ENCODE assay signal across 9 cellular contexts in genomic region chrX:38985375-38985774, GRCh38.
DNase-seq lines count a peak whose midpoint lies in the region; ATAC-seq and TF ChIP-seq lines count a peak whose summit lies in the region.
"Had no signal": no experiment of that assay in that cellular context is flagged by ENCODE, and none has a peak within 500 bp of the region (broad histone marks: within the 10 kb centered on the region; RNA-seq: fewer than 3 reads in every experiment).

No MANE protein-coding gene starts in this region.

- H2AFZ ChIP-seq in OCI-LY7 (ENCODE audit: low read length) = no peak overlapping the region

- no peaks in the 10 kb centered on the region for H3K36me3 Mint-ChIP-seq in CD4-positive, alpha-beta T cell (ENCODE audit: low read depth)
- H3K36me3 Mint-ChIP-seq in activated CD8-positive, alpha-beta memory T cell treated with anti-CD3 and anti-CD28 coated beads, Interleukin-2, amount 10 ng/mL, durations not matched to agents 7 days and 5 days = no peaks in the 10 kb centered on the region

- H3K4me1 ChIP-seq in OCI-LY7 (ENCODE audit: insufficient read depth, low read length, poor library complexity, severe bottlenecking) = peaks cover 4% of the 10 kb centered on the region

- intact Hi-C loops in CD4-positive, alpha-beta T cell (cut with DNase I, micrococcal nuclease) = loop anchor here (1.0 to 5.0 kb wide), 4 partner anchors 162 to 231 kb away; no protein-coding TSS in a partner anchor
- intact Hi-C loops in OCI-LY7 (cut with micrococcal nuclease; ENCODE audit: unreplicated experiment) = loop anchor here (1.0 to 5.0 kb wide), 4 partner anchors 162 to 233 kb away; no protein-coding TSS in a partner anchor

- H3K4me3 Mint-ChIP-seq in CD4-positive, alpha-beta T cell = no peak overlapping the region
- no peak overlapping the region for H3K4me3 Mint-ChIP-seq in activated CD8-positive, alpha-beta memory T cell treated with anti-CD3 and anti-CD28 coated beads, Interleukin-2, amount 10 ng/mL, durations not matched to agents 7 days and 5 days
- H3K4me3 Mint-ChIP-seq: nephron had no signal

- CTCF ChIA-PET in CD4-positive, alpha-beta T cell (lab: Charles Lee) = no interaction called here
- CTCF ChIA-PET in OCI-LY7 (lab: Charles Lee; ENCODE audit: unreplicated experiment) = no interaction called here
- CTCF ChIA-PET in activated CD8-positive, alpha-beta memory T cell treated with anti-CD3 and anti-CD28 coated beads, Interleukin-2, amount 10 ng/mL, durations not matched to agents 7 days and 5 days (lab: Charles Lee) = no interaction called here

- H3K27me3 ChIP-seq in CD4-positive, alpha-beta T cell (ENCODE audit: control insufficient read depth, insufficient read depth, low read length) = no peaks in the 10 kb centered on the region

- H3K4me3 ChIP-seq in OCI-LY7 (ENCODE audit: low read depth, low read length, poor library complexity, severe bottlenecking) = no peak overlapping the region

- no peak for ATAC-seq in CD4-positive, alpha-beta T cell (ENCODE audit: poor library complexity)
- ATAC-seq in GM18861 (IDR thresholded peaks at IDR 0.05; ENCODE audit: unreplicated experiment) (peak; percentile 53), GM19467 (IDR thresholded peaks at IDR 0.05; ENCODE audit: unreplicated experiment) (no peak), GM19397 (IDR thresholded peaks at IDR 0.05; ENCODE audit: unreplicated experiment) (no peak)
- ATAC-seq in activated CD8-positive, alpha-beta memory T cell treated with anti-CD3 and anti-CD28 coated beads, Interleukin-2, amount 10 ng/mL, durations not matched to agents 7 days and 5 days = no peak

- H3K27ac Mint-ChIP-seq in CD4-positive, alpha-beta T cell = no peak overlapping the region
- H3K27ac Mint-ChIP-seq in activated CD8-positive, alpha-beta memory T cell treated with anti-CD3 and anti-CD28 coated beads, Interleukin-2, amount 10 ng/mL, durations not matched to agents 7 days and 5 days = no peak overlapping the region
- H3K27ac Mint-ChIP-seq: nephron had no signal

- peaks cover 6% of the 10 kb centered on the region for H3K4me1 Mint-ChIP-seq in CD4-positive, alpha-beta T cell (ENCODE audit: low read depth)
- no peaks in the 10 kb centered on the region for H3K4me1 Mint-ChIP-seq in activated CD8-positive, alpha-beta memory T cell treated with anti-CD3 and anti-CD28 coated beads, Interleukin-2, amount 10 ng/mL, durations not matched to agents 7 days and 5 days
- H3K4me1 Mint-ChIP-seq: nephron had no signal

- no peak for DNase-seq in CD4-positive, alpha-beta T cell
- DNase-seq in OCI-LY7 (ENCODE audit: low spot score) = peak; percentile 75
- peak; percentile 33 for DNase-seq in germinal center (ENCODE audit: low spot score)
- no peak for DNase-seq in activated CD8-positive, alpha-beta memory T cell treated with anti-CD3 and anti-CD28 coated beads, Interleukin-2, amount 10 ng/mL, durations not matched to agents 7 days and 5 days
- no peak for DNase-seq in activated CD4-positive, CD25-positive, alpha-beta regulatory T cell (lab: John Stamatoyannopoulos, UW)

- BruUV-seq in OCI-LY7 (replicated peaks; lab: Mats Ljungman, UMichigan) = no TSS peak

- H4K20me1 ChIP-seq in OCI-LY7 (ENCODE audit: insufficient read depth, low read length) = no peaks in the 10 kb centered on the region

- H3K27me3 Mint-ChIP-seq in CD4-positive, alpha-beta T cell = no peaks in the 10 kb centered on the region
- no peaks in the 10 kb centered on the region for H3K27me3 Mint-ChIP-seq in activated CD8-positive, alpha-beta memory T cell treated with anti-CD3 and anti-CD28 coated beads, Interleukin-2, amount 10 ng/mL, durations not matched to agents 7 days and 5 days

- H3K9me3 Mint-ChIP-seq in CD4-positive, alpha-beta T cell = no peaks in the 10 kb centered on the region
- H3K9me3 Mint-ChIP-seq in activated CD8-positive, alpha-beta memory T cell treated with anti-CD3 and anti-CD28 coated beads, Interleukin-2, amount 10 ng/mL, durations not matched to agents 7 days and 5 days (ENCODE audit: low read depth) = no peaks in the 10 kb centered on the region
- H3K9me3 Mint-ChIP-seq: nephron had no signal

- POLR2A ChIA-PET in CD4-positive, alpha-beta T cell (lab: Charles Lee) = no interaction called here
- POLR2A ChIA-PET in OCI-LY7 (lab: Charles Lee) = no interaction called here

- no peaks in the 10 kb centered on the region for H3K9me3 ChIP-seq in CD4-positive, alpha-beta T cell (ENCODE audit: control insufficient read depth, low read length)
- H3K9me3 ChIP-seq in OCI-LY7 (ENCODE audit: low read length) = no peaks in the 10 kb centered on the region

- H3K4me2 ChIP-seq in OCI-LY7 (ENCODE audit: low read length) = no peak overlapping the region

- TF ChIP-seq CTCF in CD4-positive, alpha-beta T cell (IDR thresholded peaks at IDR 0.05) = peak; percentile 42
- peak; percentile 70 for TF ChIP-seq CTCF in OCI-LY7 (conservative IDR thresholded peaks at IDR 0.05; ENCODE audit: low read length)

- no peaks in the 10 kb centered on the region for H3K9me2 ChIP-seq in OCI-LY7 (ENCODE audit: insufficient read depth, low read length)

- no peaks in the 10 kb centered on the region; the same call in 1 of the 2 replicates for H3K36me3 ChIP-seq in OCI-LY7 (ENCODE audit: insufficient read depth, low read length)

- H3K27ac ChIP-seq in CD4-positive, alpha-beta T cell (ENCODE audit: low read depth, low read length) = no peak overlapping the region
- H3K27ac ChIP-seq in OCI-LY7 (ENCODE audit: low read depth, low read length, poor library complexity, severe bottlenecking) = no peak overlapping the region

- H3K79me2 ChIP-seq in OCI-LY7 (ENCODE audit: insufficient read depth, low read depth, low read length) = no peaks in the 10 kb centered on the region

Comparison
In these comparisons a context has a peak if more than half of its experiments do, and no peak if none do; other contexts are left out.
1. DNase-seq: peak in OCI-LY7 (single experiment) and germinal center (single experiment); none in CD4-positive, alpha-beta T cell (0 of 10), activated CD8-positive, alpha-beta memory T cell treated with anti-CD3 and anti-CD28 coated beads, Interleukin-2, amount 10 ng/mL, durations not matched to agents 7 days and 5 days (single experiment) and activated CD4-positive, CD25-positive, alpha-beta regulatory T cell (0 of 4).